1 cellular context compared by ENCODE assay signal in the genomic region with DNA sequence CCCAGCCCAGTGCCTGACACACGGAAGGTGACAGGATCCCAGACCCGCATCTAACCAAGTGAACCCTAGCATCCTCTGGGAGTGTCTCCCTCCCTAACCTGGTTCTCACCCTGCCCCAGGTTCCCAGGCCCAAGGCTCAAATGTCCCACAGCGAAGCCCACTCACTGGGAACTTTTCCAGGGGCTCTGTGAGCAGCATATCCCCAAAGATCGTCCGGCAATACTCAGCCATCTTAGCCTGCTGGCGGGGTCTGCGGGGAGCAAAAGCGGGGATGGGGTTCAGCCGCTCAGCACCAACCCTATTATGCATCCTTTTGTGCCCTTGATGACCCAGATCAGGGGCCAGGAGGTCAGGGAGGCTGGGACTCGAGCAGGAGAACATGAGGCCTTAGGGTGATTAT.
TF ChIP-seq lines count a peak whose summit lies in the region.

No MANE protein-coding gene starts in this region.

TF ChIP-seq in HepG2, 621 proteins besides CTCF, POLR2A, EP300 and RAD21:
- TF ChIP-seq, protein P1, sequence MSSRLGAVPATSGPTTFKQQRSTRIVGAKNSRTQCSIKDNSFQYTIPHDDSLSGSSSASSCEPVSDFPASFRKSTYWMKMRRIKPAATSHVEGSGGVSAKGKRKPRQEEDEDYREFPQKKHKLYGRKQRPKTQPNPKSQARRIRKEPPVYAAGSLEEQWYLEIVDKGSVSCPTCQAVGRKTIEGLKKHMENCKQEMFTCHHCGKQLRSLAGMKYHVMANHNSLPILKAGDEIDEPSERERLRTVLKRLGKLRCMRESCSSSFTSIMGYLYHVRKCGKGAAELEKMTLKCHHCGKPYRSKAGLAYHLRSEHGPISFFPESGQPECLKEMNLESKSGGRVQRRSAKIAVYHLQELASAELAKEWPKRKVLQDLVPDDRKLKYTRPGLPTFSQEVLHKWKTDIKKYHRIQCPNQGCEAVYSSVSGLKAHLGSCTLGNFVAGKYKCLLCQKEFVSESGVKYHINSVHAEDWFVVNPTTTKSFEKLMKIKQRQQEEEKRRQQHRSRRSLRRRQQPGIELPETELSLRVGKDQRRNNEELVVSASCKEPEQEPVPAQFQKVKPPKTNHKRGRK (CRISPR knock-in tag; IDR thresholded peaks at IDR 0.05), result no peak
- TF ChIP-seq KLF6 (CRISPR knock-in tag; IDR thresholded peaks at IDR 0.05) (no peak), ZFP1 (CRISPR knock-in tag; IDR thresholded peaks at IDR 0.05) (no peak), ZNF326 (CRISPR knock-in tag; IDR thresholded peaks at IDR 0.05; ENCODE audit: borderline replicate concordance) (no peak)
